ENCODE assay signal across 8 cellular contexts in genomic region chr11:57712256-57713150, GRCh38. TPM values are rescaled to one million over a fixed set of nuclear protein-coding genes. Genes with fewer than 3 reads are reported as not detected.
DNase-seq lines count a peak whose midpoint lies in the region; ATAC-seq, FAIRE-seq and TF ChIP-seq lines count a peak whose summit lies in the region.

TSS of gene TMX2 (plus strand) at chr11:57712593. CDS start at chr11:57712619, 26 bp downstream.

- H3K79me1 ChIP-seq in H1 (ENCODE audit: low read depth, low read length): peaks cover 2% of the 10 kb centered on the region; the same call in 1 of the 2 replicates

- H4K8ac ChIP-seq in H1 (ENCODE audit: extremely low read depth, insufficient read depth, low read length): peak within 1 kb of the TSS; percentile 98; the same call in 1 of the 2 replicates

- 1% methylated on average over 53 of the region's 53 CpGs; no CpG with 5 or more reads in 1 of the 2 experiments for WGBS in H1 (ENCODE audit: extremely low coverage in 1 of 2, insufficient coverage in 1 of 2, insufficient read length in 1 of 2, insufficient replicate concordance in 2 of 2, low coverage in 1 of 2, low lambda C conversion rate in 2 of 2, missing lambda C conversion rate in 1 of 2), 2 experiments

- peak within 1 kb of the TSS; percentile 83 to 97 (median 94) for H3K9ac ChIP-seq in H1 (replicated peaks in 1 of 4; ENCODE audit: extremely low read depth in 1 of 4, low read depth in 3 of 4, low read length in 3 of 4)

- peak within 1 kb of the TSS; percentile 94 for H3K27ac ChIP-seq in H1 (ENCODE audit: low read depth, low read length)

- peak within 1 kb of the TSS; percentile 95 for H3K27ac Mint-ChIP-seq in memory B cell

- no peaks in the 10 kb centered on the region for H3K9me3 Mint-ChIP-seq in memory B cell

- 0 out of 2 replicates have a peak within 1 kb of the TSS, but pooled peaks have one; percentile 13 for H2BK15ac ChIP-seq in H1 (ENCODE audit: low read length)

- H2AFZ ChIP-seq in H1 (ENCODE audit: low read length): peak within 1 kb of the TSS; percentile 51

- H3K23ac ChIP-seq in H1 (ENCODE audit: insufficient read length): no peak within 1 kb of the TSS

- no peaks in the 10 kb centered on the region for H3K27me3 ChIP-seq in H1 (replicated peaks in 1 of 4; ENCODE audit: control insufficient read depth in 3 of 4, extremely low read depth in 1 of 4, insufficient read depth in 3 of 4, low read length in 3 of 4)

- H3K27me3 Mint-ChIP-seq in memory B cell: no peaks in the 10 kb centered on the region

- TF ChIP-seq CTCF in H1 (IDR thresholded peaks at IDR 0.05; ENCODE audit: control extremely low read depth in 1 of 3, insufficient read depth in 1 of 3, low read depth in 1 of 3, low read length in 3 of 3): no peak

- FAIRE-seq in HTR-8/SVneo (lab: Jason Lieb, UNC): peak; percentile 95
- FAIRE-seq in H1 (lab: Jason Lieb, UNC): peak; percentile 97

- H2BK20ac ChIP-seq in H1 (ENCODE audit: low read length): no peak within 1 kb of the TSS

- H3K4me3 ChIP-seq in H1 (ENCODE audit: extremely low read depth in 1 of 4, insufficient read depth in 2 of 4, low read depth in 3 of 4, low read length in 4 of 4): peak within 1 kb of the TSS; percentile 91 to 100 (median 98)

- H4K91ac ChIP-seq in H1 (replicated peaks; ENCODE audit: insufficient read length, low read length): peak within 1 kb of the TSS; percentile 94

- peaks cover 9% of the 10 kb centered on the region for H3K23me2 ChIP-seq in H1 (ENCODE audit: low read depth, low read length)

- H3K9me3 ChIP-seq in H1 (ENCODE audit: insufficient read depth in 2 of 2, low read depth in 1 of 2, low read length in 1 of 2): peaks cover 0 to 3% of the 10 kb centered on the region in 2 experiments; a peak in 1 of 4 replicates

- TF ChIP-seq RAD21 in H1 (IDR thresholded peaks at IDR 0.05 in 1 of 2, conservative IDR thresholded peaks at IDR 0.05 in 1 of 2; ENCODE audit: low read depth in 2 of 2, low read length in 2 of 2): no peak

- peak within 1 kb of the TSS; percentile 82 for H3K18ac ChIP-seq in H1 (ENCODE audit: extremely low read depth, low read length)

- H3K4ac ChIP-seq in H1 (replicated peaks; ENCODE audit: insufficient read length, low read depth, low read length): peak within 1 kb of the TSS; percentile 73

- peaks cover 0 to 5% of the 10 kb centered on the region in 2 experiments for H4K20me1 ChIP-seq in H1 (replicated peaks in 1 of 2; ENCODE audit: control insufficient read depth in 1 of 2, insufficient read depth in 2 of 2, low read length in 2 of 2)

- peak; percentile 92 for ATAC-seq in GM21367 (IDR thresholded peaks at IDR 0.05; ENCODE audit: unreplicated experiment)
- peak; percentile 85 for ATAC-seq in memory B cell (ENCODE audit: low read depth)

- peak within 1 kb of the TSS; percentile 64; the same call in 1 of the 2 replicates for H2BK12ac ChIP-seq in H1 (ENCODE audit: low read depth, low read length)

- H3K4me1 ChIP-seq in H1 (replicated peaks in 1 of 4; ENCODE audit: control insufficient read depth in 3 of 4, insufficient read depth in 4 of 4, low read length in 3 of 4): peaks cover 0 to 4% (median 0%) of the 10 kb centered on the region in 4 experiments; a peak in 1 of 7 replicates

- H3K14ac ChIP-seq in H1 (ENCODE audit: insufficient read length): no peak within 1 kb of the TSS

- no peak for TF ChIP-seq EP300 in H1 (IDR thresholded peaks at IDR 0.05; ENCODE audit: borderline replicate concordance in 1 of 2, low read depth in 2 of 2, low read length in 2 of 2)

- DNase-seq in COLO829 (ENCODE audit: low spot score) (peak; percentile 94), HTR-8/SVneo (ENCODE audit: insufficient read length, low spot score) (peak; percentile 96), NOMO-1 treated with dmso at 0.1 percent for 144 hours (lab: John Stamatoyannopoulos, UW; ENCODE audit: unreplicated experiment) (peak; percentile 99), H1 (ENCODE audit: low read depth in 1 of 2, low spot score in 2 of 2) (peak; percentile 82 to 90), memory B cell (ENCODE audit: low spot score in 2 of 2) (peak; percentile 71 to 85)
- peak; percentile 65 to 70 (median 70) for DNase-seq in activated CD8-positive, alpha-beta memory T cell treated with anti-CD3 and anti-CD28 coated beads for 48 hours (ENCODE audit: low read depth in 2 of 3, low spot score in 2 of 3)
- DNase-seq in stimulated activated CD8-positive, alpha-beta memory T cell treated with anti-CD3 and anti-CD28 coated beads, Interleukin-12 subunit alpha, Interleukin-12 subunit beta, amount 100 ng/mL, for 24 hours (ENCODE audit: extremely low read depth): peak; percentile 76

- TF ChIP-seq POLR2A in H1 (IDR thresholded peaks at IDR 0.05; ENCODE audit: control extremely low read depth in 1 of 2, low read depth in 2 of 2, low read length in 2 of 2): peak; percentile 80 to 87

- POLR2A ChIA-PET in H1 (lab: Charles Lee; ENCODE audit: partially characterized antibody): interaction anchor here (0.7 to 4.3 kb wide), 28 partner anchors 8 to 284 kb away, joined by 3 to 27 read pairs (median 3); partner anchors contain the start of genes SELENOH and SMTNL1

- H3K36me3 ChIP-seq in H1 (ENCODE audit: control insufficient read depth in 2 of 4, insufficient read depth in 4 of 4, low read length in 3 of 4): peaks cover 0 to 4% (median 0%) of the 10 kb centered on the region in 4 experiments; a peak in 2 of 8 replicates

- CTCF ChIA-PET in H1 (lab: Charles Lee; ENCODE audit: partially characterized antibody): interaction anchor here (1.0 kb wide), 1 partner anchor 50 kb away, joined by 3 read pairs; no protein-coding TSS in a partner anchor

- H3K56ac ChIP-seq in H1 (replicated peaks; ENCODE audit: insufficient read length, low read depth, low read length): peak within 1 kb of the TSS; percentile 73

- H3K4me1 Mint-ChIP-seq in memory B cell: peaks cover 26% of the 10 kb centered on the region

- H3K36me3 Mint-ChIP-seq in memory B cell: peaks cover 10% of the 10 kb centered on the region

- H2AK5ac ChIP-seq in H1 (ENCODE audit: low read depth, low read length): peak within 1 kb of the TSS; percentile 29; the same call in 1 of the 2 replicates

- H3K4me3 Mint-ChIP-seq in memory B cell: peak within 1 kb of the TSS; percentile 98

- H3K4me2 ChIP-seq in H1 (ENCODE audit: insufficient read depth in 1 of 2, low read depth in 2 of 2, low read length in 2 of 2): peak within 1 kb of the TSS; percentile 60 to 75

- no peak within 1 kb of the TSS for H2BK120ac ChIP-seq in H1 (replicated peaks; ENCODE audit: low read depth, low read length)

- peak within 1 kb of the TSS; percentile 94 for H2BK5ac ChIP-seq in H1 (ENCODE audit: low read depth, low read length)

- peak within 1 kb of the TSS; percentile 82 for H4K5ac ChIP-seq in H1 (ENCODE audit: insufficient read length, low read depth, low read length)

- peaks cover 22 to 45% of the 10 kb centered on the region in 2 experiments for H3K79me2 ChIP-seq in H1 (ENCODE audit: control insufficient read depth in 1 of 2, insufficient read depth in 2 of 2, low read length in 2 of 2)

TF ChIP-seq in H1, 55 proteins besides CTCF, POLR2A, EP300 and RAD21 (continues in another document):
- TF ChIP-seq PHF8 (conservative IDR thresholded peaks at IDR 0.05; ENCODE audit: low read depth, low read length): peak; percentile 78
- no peak for TF ChIP-seq SUZ12 (IDR thresholded peaks at IDR 0.05; ENCODE audit: low read length)
- peak; percentile 67; the same call in 1 of the 2 replicates for TF ChIP-seq MAX (IDR thresholded peaks at IDR 0.05)
- TF ChIP-seq KDM5A (IDR thresholded peaks at IDR 0.05; ENCODE audit: low read length): peak; percentile 93
- TF ChIP-seq YY1 (IDR thresholded peaks at IDR 0.05; ENCODE audit: low read depth, low read length): peak; percentile 98
- TF ChIP-seq ASH2L (IDR thresholded peaks at IDR 0.05; ENCODE audit: low read length): peak; percentile 76
- TF ChIP-seq SP2 (IDR thresholded peaks at IDR 0.05; ENCODE audit: low read length): peak; percentile 42; the same call in 1 of the 2 replicates
- TF ChIP-seq TAF1 (IDR thresholded peaks at IDR 0.05; ENCODE audit: low read depth, low read length): peak; percentile 78
- peak; percentile 79 for TF ChIP-seq CHD2 (IDR thresholded peaks at IDR 0.05; ENCODE audit: low read length)
- TF ChIP-seq TCF12 (IDR thresholded peaks at IDR 0.05; ENCODE audit: low read depth, low read length): no peak
- TF ChIP-seq SAP30 (IDR thresholded peaks at IDR 0.05; ENCODE audit: insufficient read depth, insufficient replicate concordance, low read length): peak; percentile 81
- 0 out of 2 replicates have a peak, but pooled peaks have one; percentile 52 for TF ChIP-seq GTF2F1 (IDR thresholded peaks at IDR 0.05; ENCODE audit: borderline replicate concordance, low read depth, low read length)
- no peak for TF ChIP-seq NANOG (IDR thresholded peaks at IDR 0.05; ENCODE audit: insufficient read depth, low read depth, low read length, poor library complexity, severe bottlenecking)
- TF ChIP-seq EZH2 (IDR thresholded peaks at IDR 0.05; ENCODE audit: low read depth, low read length, severe bottlenecking): no peak
- peak; percentile 86; the same call in 1 of the 2 replicates for TF ChIP-seq POLR2AphosphoS5 (IDR thresholded peaks at IDR 0.05; ENCODE audit: low read depth, low read length)
- peak; percentile 28 for TF ChIP-seq TAF7 (optimal IDR thresholded peaks at IDR 0.05; ENCODE audit: borderline replicate concordance, low read depth, low read length)
- TF ChIP-seq EGR1 (IDR thresholded peaks at IDR 0.05; ENCODE audit: borderline replicate concordance, low read depth, low read length): no peak
- peak; percentile 81; the same call in 1 of the 2 replicates for TF ChIP-seq GABPA (IDR thresholded peaks at IDR 0.05; ENCODE audit: borderline replicate concordance, insufficient read depth, low read length)
- peak; percentile 68; the same call in 1 of the 2 replicates for TF ChIP-seq RBBP5 (IDR thresholded peaks at IDR 0.05; ENCODE audit: borderline replicate concordance, low read depth, low read length)
- TF ChIP-seq HDAC6 (IDR thresholded peaks at IDR 0.05; ENCODE audit: low read depth, low read length): no peak
- TF ChIP-seq JUN (IDR thresholded peaks at IDR 0.05; ENCODE audit: low read depth, low read length): no peak

RNA-seq across cellular contexts. Expression of gene TMX2, which starts in this region (rescaled TPM):
- total RNA-seq in H1 (2021; fragmentation: NEBNext Ultra II Directional; extraction: Animal tissue kit (Norgen Biotek cat#: 25700)): 100.0 and 104 TPM in 2 replicates
- polyA plus RNA-seq in H1 (2011; rRNA removed): 65.3 and 70.4 TPM in 2 replicates
- 79.7 TPM for polyA plus RNA-seq in H1 (2011; cell fraction: cytosol; rRNA removed)
- 117 TPM for polyA plus RNA-seq in H1 (2011; cell fraction: nucleus; rRNA removed)
- polyA plus RNA-seq in H1 (2012, experiment 1 of 2): 93.1 to 113 TPM (median 98.2 TPM) in 4 replicates
- polyA plus RNA-seq in H1 (2012, experiment 2 of 2): 105 TPM
- polyA plus RNA-seq in H1 (2013, experiment 1 of 2): 147 TPM
- polyA plus RNA-seq in H1 (2013, experiment 2 of 2): 167 TPM
- 155 and 165 TPM in 2 replicates for polyA minus RNA-seq in H1 (2011; rRNA and poly(A)+ RNA removed)
- polyA minus RNA-seq in H1 (2011; cell fraction: cytosol; rRNA and poly(A)+ RNA removed): 69.8 TPM
- 65.3 TPM for polyA minus RNA-seq in H1 (2011; cell fraction: nucleus; rRNA and poly(A)+ RNA removed)

Comparison
In these comparisons a context has a peak if more than half of its experiments do, and no peak if none do; other contexts are left out.
1. Peak in every context shown above with its lines: DNase-seq, ATAC-seq, H3K4me3 ChIP-seq and H3K27ac ChIP-seq.